In the genomic region with DNA sequence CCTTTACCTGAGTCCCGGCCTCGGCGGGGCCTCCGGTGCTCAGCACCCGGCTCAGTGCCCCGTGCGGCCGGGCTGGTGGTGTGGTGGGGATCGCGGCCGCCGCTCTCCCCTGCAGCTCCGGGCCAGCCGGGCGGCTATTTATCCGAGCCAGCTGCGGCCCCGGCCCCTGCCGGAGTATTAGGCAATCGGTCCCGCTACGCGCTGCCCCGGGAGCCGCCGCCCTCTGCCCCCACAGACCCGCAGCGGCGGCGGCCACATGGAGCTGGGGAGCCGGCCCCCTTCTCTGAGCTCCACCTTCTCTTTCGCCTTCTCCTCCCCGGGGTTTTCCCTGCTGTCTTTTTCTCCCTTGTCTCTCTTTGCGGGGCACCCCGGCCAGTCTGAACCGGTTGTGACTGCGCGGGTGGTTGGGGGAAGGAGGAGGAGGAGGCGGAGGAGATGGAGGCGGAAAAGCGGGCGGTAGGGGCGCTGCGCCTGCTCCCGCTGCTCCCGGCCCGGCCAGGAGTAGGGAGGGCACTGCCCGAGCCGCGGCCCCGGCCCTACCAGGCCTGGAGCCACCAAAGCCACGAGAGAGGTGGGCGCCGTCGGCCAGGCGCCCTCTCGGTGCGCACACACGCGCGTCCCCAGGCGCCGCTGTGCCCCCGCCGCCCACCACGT, we compare ENCODE assay signal across 8 cellular contexts.
DNase-seq lines count a peak whose midpoint lies in the region; ATAC-seq lines count a peak whose summit lies in the region.

A gene with protein sequence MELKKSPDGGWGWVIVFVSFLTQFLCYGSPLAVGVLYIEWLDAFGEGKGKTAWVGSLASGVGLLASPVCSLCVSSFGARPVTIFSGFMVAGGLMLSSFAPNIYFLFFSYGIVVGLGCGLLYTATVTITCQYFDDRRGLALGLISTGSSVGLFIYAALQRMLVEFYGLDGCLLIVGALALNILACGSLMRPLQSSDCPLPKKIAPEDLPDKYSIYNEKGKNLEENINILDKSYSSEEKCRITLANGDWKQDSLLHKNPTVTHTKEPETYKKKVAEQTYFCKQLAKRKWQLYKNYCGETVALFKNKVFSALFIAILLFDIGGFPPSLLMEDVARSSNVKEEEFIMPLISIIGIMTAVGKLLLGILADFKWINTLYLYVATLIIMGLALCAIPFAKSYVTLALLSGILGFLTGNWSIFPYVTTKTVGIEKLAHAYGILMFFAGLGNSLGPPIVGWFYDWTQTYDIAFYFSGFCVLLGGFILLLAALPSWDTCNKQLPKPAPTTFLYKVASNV (minus strand): TSS at position 379 of the 654 bp plus-strand sequence. CDS start 25,559 bp downstream, outside the sequence.

- in situ Hi-C loops in T47D (cut with HindIII; ENCODE audit: low pct_unique_long_range_greater_than_20kb, low sequenced_read_pairs) = no loop called here

- no peaks in the 10 kb centered on the region for H3K9me3 ChIP-seq in ES-I3 (ENCODE audit: control insufficient read depth, insufficient read depth, low read length)

- no peaks in the 10 kb centered on the region for H3K4me1 ChIP-seq in ES-I3 (ENCODE audit: insufficient read depth, low read length)

- DNase-seq in RKO (ENCODE audit: low spot score) (peak; percentile 75), T47D (ENCODE audit: low read depth in 1 of 2, low spot score in 1 of 2) (peak; percentile 75 to 90), iris pigment epithelial cell (ENCODE audit: low read depth) (peak; percentile 37), NCI-H524 treated with DMSO at 0.1 percent for 48 hours (lab: John Stamatoyannopoulos, UW) (no peak)
- peak; percentile 43 for DNase-seq in stimulated activated CD4-positive, alpha-beta T cell treated with anti-CD3 and anti-CD28 coated beads, Interleukin-12 subunit alpha, Interleukin-12 subunit beta, amount 100 ng/mL, for 4 hours

- ATAC-seq in GM19467 (IDR thresholded peaks at IDR 0.05; ENCODE audit: unreplicated experiment) = peak; percentile 83
- ATAC-seq in HG03520 (IDR thresholded peaks at IDR 0.05; ENCODE audit: unreplicated experiment) = peak; percentile 81

- H3K36me3 ChIP-seq in ES-I3 (ENCODE audit: insufficient read depth, low read length) = no peaks in the 10 kb centered on the region

- peak within 1 kb of the TSS; percentile 86 for H3K9ac ChIP-seq in ES-I3 (ENCODE audit: low read depth, low read length)
